Comparison of ENCODE assay signal across 26 cellular contexts in the genomic region with DNA sequence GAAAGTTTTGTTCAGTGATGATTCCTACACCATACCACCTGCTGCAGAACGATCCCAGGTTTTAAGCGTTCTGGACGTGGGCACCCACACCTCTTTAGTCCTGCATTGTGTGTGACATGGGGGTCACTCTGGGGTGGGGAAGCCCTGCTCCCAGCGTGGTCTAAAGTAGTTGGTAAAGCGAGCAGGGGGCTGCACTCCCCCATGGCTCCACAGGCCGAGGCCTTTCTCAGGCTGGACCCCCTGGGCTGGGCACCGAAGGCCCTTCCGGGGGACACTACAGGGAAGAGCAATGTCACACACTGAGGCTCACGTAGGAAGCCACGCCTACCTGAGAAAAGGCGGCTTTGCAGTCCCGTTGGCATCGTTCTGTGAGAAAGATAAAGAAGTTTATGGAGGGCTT.
"Had no signal": no experiment of that assay in that cellular context is flagged by ENCODE, and none has a peak within 500 bp of the region (broad histone marks: within the 10 kb centered on the region; RNA-seq: fewer than 3 reads in every experiment).

No MANE protein-coding gene starts in this region.

- H3K4me3 Mint-ChIP-seq: activated CD8-positive, alpha-beta T cell treated with anti-CD3 and anti-CD28 coated beads for 36 hours; activated naive CD4-positive, alpha-beta T cell treated with anti-CD3 and anti-CD28 coated beads, Interleukin-2, amount 50 U/mL, for 24 hours; activated naive CD8-positive, alpha-beta T cell treated with anti-CD3 and anti-CD28 coated beads, Interleukin-2, amount 50 U/mL, for 24 hours; activated T-cell treated with anti-CD3 and anti-CD28 coated beads, Interleukin-2, amount 50 U/mL, for 4 hours; activated T-helper 17 cell treated with anti-CD3 and anti-CD28 coated beads, Interleukin-2, amount 50 U/mL, for 72 hours; dendritic cell treated with granulocyte-macrophage colony-stimulating factor and Interleukin-4, amounts not matched to agents 40 ng/mL and 50 ng/mL, for 4 days; endodermal cell; naive thymus-derived CD4-positive, alpha-beta T cell; neural crest cell; WTC11 had no signal

- H3K27me3 ChIP-seq: esophagus squamous epithelium, spleen, suprapubic skin, transverse colon had no signal

- H3K4me1 Mint-ChIP-seq: activated naive CD4-positive, alpha-beta T cell treated with anti-CD3 and anti-CD28 coated beads, Interleukin-2, amount 50 U/mL, for 24 hours; activated naive CD8-positive, alpha-beta T cell treated with anti-CD3 and anti-CD28 coated beads, Interleukin-2, amount 50 U/mL, for 24 hours; activated T-helper 17 cell treated with anti-CD3 and anti-CD28 coated beads, Interleukin-2, amount 50 U/mL, for 72 hours; endodermal cell; neural crest cell had no signal

- H3K4me3 ChIP-seq: esophagus squamous epithelium, spleen, suprapubic skin, transverse colon had no signal

- H3K27me3 Mint-ChIP-seq: activated CD8-positive, alpha-beta T cell treated with anti-CD3 and anti-CD28 coated beads for 36 hours; activated naive CD4-positive, alpha-beta T cell treated with anti-CD3 and anti-CD28 coated beads, Interleukin-2, amount 50 U/mL, for 24 hours; activated naive CD8-positive, alpha-beta T cell treated with anti-CD3 and anti-CD28 coated beads, Interleukin-2, amount 50 U/mL, for 24 hours; activated T-helper 17 cell treated with anti-CD3 and anti-CD28 coated beads, Interleukin-2, amount 50 U/mL, for 72 hours; dendritic cell treated with granulocyte-macrophage colony-stimulating factor and Interleukin-4, amounts not matched to agents 40 ng/mL and 50 ng/mL, for 4 days; naive thymus-derived CD4-positive, alpha-beta T cell had no signal

- H3K27ac Mint-ChIP-seq: activated CD8-positive, alpha-beta T cell treated with anti-CD3 and anti-CD28 coated beads for 36 hours; activated naive CD4-positive, alpha-beta T cell treated with anti-CD3 and anti-CD28 coated beads, Interleukin-2, amount 50 U/mL, for 24 hours; activated naive CD8-positive, alpha-beta T cell treated with anti-CD3 and anti-CD28 coated beads, Interleukin-2, amount 50 U/mL, for 24 hours; activated T-helper 17 cell treated with anti-CD3 and anti-CD28 coated beads, Interleukin-2, amount 50 U/mL, for 72 hours; dendritic cell treated with granulocyte-macrophage colony-stimulating factor and Interleukin-4, amounts not matched to agents 40 ng/mL and 50 ng/mL, for 4 days had no signal

- H3K9me3 Mint-ChIP-seq: activated CD8-positive, alpha-beta T cell treated with anti-CD3 and anti-CD28 coated beads for 36 hours; activated naive CD4-positive, alpha-beta T cell treated with anti-CD3 and anti-CD28 coated beads, Interleukin-2, amount 50 U/mL, for 24 hours; activated naive CD8-positive, alpha-beta T cell treated with anti-CD3 and anti-CD28 coated beads, Interleukin-2, amount 50 U/mL, for 24 hours; activated T-cell treated with anti-CD3 and anti-CD28 coated beads, Interleukin-2, amount 50 U/mL, for 4 hours; activated T-helper 17 cell treated with anti-CD3 and anti-CD28 coated beads, Interleukin-2, amount 50 U/mL, for 72 hours; dendritic cell treated with granulocyte-macrophage colony-stimulating factor and Interleukin-4, amounts not matched to agents 40 ng/mL and 50 ng/mL, for 4 days; endodermal cell; naive thymus-derived CD4-positive, alpha-beta T cell; neural crest cell; WTC11 had no signal

- H3K9me3 ChIP-seq: esophagus squamous epithelium, spleen, suprapubic skin, transverse colon had no signal

- ATAC-seq: activated CD8-positive, alpha-beta T cell treated with anti-CD3 and anti-CD28 coated beads for 36 hours; activated naive CD8-positive, alpha-beta T cell treated with anti-CD3 and anti-CD28 coated beads, Interleukin-2, amount 50 U/mL, for 24 hours; activated T-cell treated with anti-CD3 and anti-CD28 coated beads, Interleukin-2, amount 50 U/mL, for 4 hours; activated T-helper 17 cell treated with anti-CD3 and anti-CD28 coated beads, Interleukin-2, amount 50 U/mL, for 72 hours; left colon; naive thymus-derived CD4-positive, alpha-beta T cell; right cardiac atrium had no signal

- H3K27ac ChIP-seq: suprapubic skin had no signal

- DNase-seq: activated CD4-positive, alpha-beta T cell treated with anti-CD3 and anti-CD28 coated beads, Interleukin-2, amount 50 U/mL, for 1 hour; activated CD8-positive, alpha-beta T cell treated with anti-CD3 and anti-CD28 coated beads for 36 hours; activated naive CD8-positive, alpha-beta T cell treated with anti-CD3 and anti-CD28 coated beads, Interleukin-2, amount 50 U/mL, for 24 hours; activated T-cell treated with anti-CD3 and anti-CD28 coated beads, Interleukin-2, amount 50 U/mL, for 4 hours; amygdala; caudate nucleus; endodermal cell; esophagus squamous epithelium; foreskin melanocyte; kidney; left colon; mammary epithelial cell; midbrain; naive thymus-derived CD4-positive, alpha-beta T cell; posterior cingulate gyrus; right cardiac atrium; spleen; stimulated activated naive CD4-positive, alpha-beta T cell; T-helper 2 cell; transverse colon had no signal
